In genomic region chr2:65488527-65488926, GRCh38 we compare ENCODE assay signal across 2 cellular contexts.
TF ChIP-seq lines count a peak whose summit lies in the region.

No MANE protein-coding gene starts in this region.

TF ChIP-seq in HepG2, 621 proteins besides CTCF, POLR2A, EP300 and RAD21:
- TF ChIP-seq KAT7 (CRISPR knock-in tag; IDR thresholded peaks at IDR 0.05; ENCODE audit: borderline replicate concordance) (no peak), TFE3 (CRISPR knock-in tag; IDR thresholded peaks at IDR 0.05) (no peak), GZF1 (CRISPR knock-in tag; IDR thresholded peaks at IDR 0.05) (peak; percentile 78; the same call in 1 of the 2 replicates), HDAC6 (IDR thresholded peaks at IDR 0.05; ENCODE audit: low read depth, low read length) (no peak), ZNF446 (CRISPR knock-in tag; IDR thresholded peaks at IDR 0.05) (no peak)
TF ChIP-seq in HepG2: peak in this region for 1.

TF ChIP-seq in H1, 55 proteins besides CTCF, POLR2A, EP300 and RAD21:
- no peak for TF ChIP-seq RNF2 (IDR thresholded peaks at IDR 0.05; ENCODE audit: borderline replicate concordance, low read depth, low read length, missing control alignments, poor library complexity, severe bottlenecking)
- TF ChIP-seq GABPA (IDR thresholded peaks at IDR 0.05; ENCODE audit: borderline replicate concordance, insufficient read depth, low read length) = no peak
- TF ChIP-seq ZNF274 (IDR thresholded peaks at IDR 0.05; ENCODE audit: borderline replicate concordance, extremely low read depth, low read length) = peak; percentile 34; the same call in 1 of the 2 replicates
